In genomic region chr7:32941996-32942782, GRCh38 we compare ENCODE assay signal across 8 cellular contexts.
A peak's percentile ranks its signal among the peaks of the same experiment; 100 is the strongest.
DNase-seq lines count a peak whose midpoint lies in the region; ATAC-seq and TF ChIP-seq lines count a peak whose summit lies in the region.

No MANE protein-coding gene starts in this region.

- peaks cover 0 to 4% of the 10 kb centered on the region in 2 donors for H3K27me3 Mint-ChIP-seq in stimulated activated naive B cell treated with anti-CD40 and anti-IgM and Interleukin-4, amounts not matched to agents 10 μg/mL and 1 μg/mL and 100 μg/mL, for 72 hours

- H3K36me3 ChIP-seq in NT2/D1 (ENCODE audit: insufficient read depth, insufficient read length, low read length), result peaks cover 6% of the 10 kb centered on the region
- no peaks in the 10 kb centered on the region for H3K36me3 ChIP-seq in muscle layer of duodenum (ENCODE audit: control insufficient read depth in 1 of 2, insufficient read depth in 2 of 2, low read length in 2 of 2)

- TF ChIP-seq POLR2A in erythroblast (IDR thresholded peaks at IDR 0.05; ENCODE audit: low read length), result no peak

- peaks cover 13 to 33% of the 10 kb centered on the region in 2 donors for H3K4me1 Mint-ChIP-seq in stimulated activated naive B cell treated with anti-CD40 and anti-IgM and Interleukin-4, amounts not matched to agents 10 μg/mL and 1 μg/mL and 100 μg/mL, for 72 hours

- peaks cover 6 to 7% of the 10 kb centered on the region in 2 donors for H3K36me3 Mint-ChIP-seq in stimulated activated naive B cell treated with anti-CD40 and anti-IgM and Interleukin-4, amounts not matched to agents 10 μg/mL and 1 μg/mL and 100 μg/mL, for 72 hours

- peak overlapping the region; percentile 56 for H3K9ac ChIP-seq in NT2/D1 (ENCODE audit: insufficient read length, low read depth)

- peak overlapping the region; percentile 94 for H3K27ac Mint-ChIP-seq in stimulated activated naive B cell treated with anti-CD40 and anti-IgM and Interleukin-4, amounts not matched to agents 10 μg/mL and 1 μg/mL and 100 μg/mL, for 72 hours

- peak overlapping the region; percentile 95 to 99 for H3K4me3 Mint-ChIP-seq in stimulated activated naive B cell treated with anti-CD40 and anti-IgM and Interleukin-4, amounts not matched to agents 10 μg/mL and 1 μg/mL and 100 μg/mL, for 72 hours

- H3K4me3 ChIP-seq in NT2/D1 (ENCODE audit: insufficient read length, low read depth) (peak overlapping the region; percentile 24), muscle layer of duodenum (ENCODE audit: low read depth in 1 of 2, low read length in 2 of 2) (peak overlapping the region; percentile 61 to 88)

- peaks cover 96% of the 10 kb centered on the region for H3K27me3 ChIP-seq in NT2/D1 (ENCODE audit: insufficient read depth, insufficient read length)
- no peaks in the 10 kb centered on the region for H3K27me3 ChIP-seq in muscle layer of duodenum (ENCODE audit: low read depth, low read length)

- H3K4me1 ChIP-seq in NT2/D1 (ENCODE audit: insufficient read depth, insufficient read length), result peaks cover 4% of the 10 kb centered on the region
- H3K4me1 ChIP-seq in muscle layer of duodenum (ENCODE audit: control insufficient read depth in 1 of 2, insufficient read depth in 2 of 2, low read length in 2 of 2), result peaks cover 9 to 27% of the 10 kb centered on the region in 2 donors

- H3K27ac ChIP-seq in muscle layer of duodenum (ENCODE audit: low read length), result peak overlapping the region; percentile 69

- H3K9me3 Mint-ChIP-seq in stimulated activated naive B cell treated with anti-CD40 and anti-IgM and Interleukin-4, amounts not matched to agents 10 μg/mL and 1 μg/mL and 100 μg/mL, for 72 hours, result no peaks in the 10 kb centered on the region

- H3K9me3 ChIP-seq in NT2/D1 (ENCODE audit: insufficient read depth, low read length), result peaks cover 16% of the 10 kb centered on the region
- H3K9me3 ChIP-seq in muscle layer of duodenum (ENCODE audit: control insufficient read depth in 1 of 2, low read length in 2 of 2), result no peaks in the 10 kb centered on the region

- DNase-seq in AML-193 (lab: John Stamatoyannopoulos, UW), result peak; percentile 41 to 43
- no peak for DNase-seq in NT2/D1 (ENCODE audit: low read depth, low spot score)
- peak; percentile 56 for DNase-seq in activated T-cell treated with anti-CD3 and anti-CD28 coated beads for 4 hours
- DNase-seq in erythroblast (lab: John Stamatoyannopoulos, UW), result peak; percentile 86 to 87
- peak; percentile 56 for DNase-seq in stimulated activated naive B cell treated with anti-CD40 and anti-IgM and Interleukin-4, amounts not matched to agents 10 μg/mL and 1 μg/mL and 100 μg/mL, for 72 hours

- ATAC-seq in GM19035 (IDR thresholded peaks at IDR 0.05; ENCODE audit: unreplicated experiment) (peak; percentile 71), HG03175 (IDR thresholded peaks at IDR 0.05; ENCODE audit: unreplicated experiment) (peak; percentile 71)
- peak; percentile 73 to 74 for ATAC-seq in stimulated activated naive B cell treated with anti-CD40 and anti-IgM and Interleukin-4, amounts not matched to agents 10 μg/mL and 1 μg/mL and 100 μg/mL, for 72 hours (replicated peaks)
